10 cellular contexts compared by ENCODE assay signal in the genomic region with DNA sequence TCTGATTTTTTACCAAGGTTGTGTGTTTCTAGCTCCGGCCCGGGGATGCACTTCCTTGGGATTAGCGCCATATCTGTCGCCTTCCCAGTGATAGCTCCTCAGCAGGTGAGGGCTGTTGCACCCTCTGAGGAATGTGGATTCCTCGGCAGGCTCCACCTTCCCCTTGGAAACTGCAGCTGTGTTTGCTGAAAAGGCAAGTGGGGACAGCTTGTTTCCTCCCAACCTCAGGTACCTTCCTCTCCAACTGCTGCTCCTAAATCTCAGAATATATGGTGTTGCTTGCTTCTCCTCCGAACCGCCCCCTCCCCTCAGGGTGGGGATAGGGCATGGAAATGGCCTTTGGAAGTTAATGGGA. TPM values are rescaled to one million over a fixed set of nuclear protein-coding genes. Genes with fewer than 3 reads are reported as not detected.
DNase-seq lines count a peak whose midpoint lies in the region; ATAC-seq, FAIRE-seq and TF ChIP-seq lines count a peak whose summit lies in the region.
"Had no signal": no experiment of that assay in that cellular context is flagged by ENCODE, and none has a peak within 500 bp of the region (broad histone marks: within the 10 kb centered on the region; RNA-seq: fewer than 3 reads in every experiment).

No MANE protein-coding gene starts in this region.

- H3K4me1 ChIP-seq in Caco-2 (peaks cover 40% of the 10 kb centered on the region), IMR-90 (ENCODE audit: control insufficient read depth, insufficient read depth, low read length) (peaks cover 3% of the 10 kb centered on the region; the same call in 1 of the 2 replicates), H1 (replicated peaks in 1 of 4; ENCODE audit: control insufficient read depth in 3 of 4, insufficient read depth in 4 of 4, low read length in 3 of 4) (peaks cover 0 to 10% (median 2%) of the 10 kb centered on the region in 4 experiments; a peak in 6 of 7 replicates)

- H3K9me3 Mint-ChIP-seq in Caco-2 (ENCODE audit: unreplicated experiment), result no peaks in the 10 kb centered on the region
- H3K9me3 Mint-ChIP-seq in naive thymus-derived CD8-positive, alpha-beta T cell, result no peaks in the 10 kb centered on the region

- H3K27me3 ChIP-seq in Caco-2 (replicated peaks; ENCODE audit: control insufficient read depth, insufficient read depth, low read length) (no peaks in the 10 kb centered on the region), IMR-90 (ENCODE audit: control insufficient read depth, insufficient read depth, low read length) (peaks cover 20% of the 10 kb centered on the region), H1 (replicated peaks in 1 of 4; ENCODE audit: control insufficient read depth in 3 of 4, extremely low read depth in 1 of 4, insufficient read depth in 3 of 4, low read length in 3 of 4) (peaks cover 4 to 27% (median 17%) of the 10 kb centered on the region in 4 experiments; a peak in 6 of 7 replicates)

- no peak overlapping the region for H3K27ac ChIP-seq in IMR-90 (ENCODE audit: insufficient read depth, low read length)
- H3K27ac ChIP-seq in H1 (ENCODE audit: low read depth, low read length), result no peak overlapping the region; the same call in 1 of the 2 replicates

- no peak overlapping the region for H4K5ac ChIP-seq in IMR-90 (ENCODE audit: low read depth, low read length)
- H4K5ac ChIP-seq in H1 (ENCODE audit: insufficient read length, low read depth, low read length), result no peak overlapping the region

- peaks cover 22% of the 10 kb centered on the region; the same call in 1 of the 2 replicates for H3K23me2 ChIP-seq in H1 (ENCODE audit: low read depth, low read length)

- CTCF ChIA-PET in Caco-2 (lab: Charles Lee) (interaction anchor here (1.1 kb wide), 1 partner anchor 57 kb away, joined by 3 read pairs; no protein-coding TSS in a partner anchor), IMR-90 (lab: Yijun Ruan, JAX) (no interaction called here), H1 (lab: Charles Lee; ENCODE audit: partially characterized antibody) (interaction anchor here (0.9 to 1.6 kb wide), 2 partner anchors 17 to 57 kb away, joined by 3 to 8 read pairs; no protein-coding TSS in a partner anchor), GM10248 (lab: Yijun Ruan, JAX) (interaction anchor here (1.0 to 1.4 kb wide), 6 partner anchors 8 to 66 kb away, joined by 3 to 5 read pairs (median 4); no protein-coding TSS in a partner anchor)

- H3K79me2 ChIP-seq in H1 (ENCODE audit: control insufficient read depth in 1 of 2, insufficient read depth in 2 of 2, low read length in 2 of 2), result no peaks in the 10 kb centered on the region

- no peak for TF ChIP-seq RAD21 in IMR-90 (IDR thresholded peaks at IDR 0.05; ENCODE audit: low read length)
- peak; percentile 3; a peak in 1 of 4 replicates for TF ChIP-seq RAD21 in H1 (IDR thresholded peaks at IDR 0.05 in 1 of 2, conservative IDR thresholded peaks at IDR 0.05 in 1 of 2; ENCODE audit: low read depth in 2 of 2, low read length in 2 of 2)

- H4K20me1 ChIP-seq in IMR-90 (ENCODE audit: insufficient read depth, low read length) (no peaks in the 10 kb centered on the region), H1 (replicated peaks in 1 of 2; ENCODE audit: control insufficient read depth in 1 of 2, insufficient read depth in 2 of 2, low read length in 2 of 2) (no peaks in the 10 kb centered on the region)

- H2BK5ac ChIP-seq in IMR-90 (ENCODE audit: low read depth, low read length, poor library complexity, severe bottlenecking), result no peak overlapping the region
- H2BK5ac ChIP-seq in H1 (ENCODE audit: low read depth, low read length), result peak overlapping the region; percentile 61; the same call in 1 of the 2 replicates

- H3K56ac ChIP-seq in IMR-90 (ENCODE audit: extremely low read depth, insufficient read depth, low read length) (no peak overlapping the region), H1 (replicated peaks; ENCODE audit: insufficient read length, low read depth, low read length) (no peak overlapping the region)

- H3K4me3 Mint-ChIP-seq in Caco-2 (ENCODE audit: unreplicated experiment), result peak overlapping the region; percentile 82
- peak overlapping the region; percentile 75 to 89 (median 83) for H3K4me3 Mint-ChIP-seq in naive thymus-derived CD8-positive, alpha-beta T cell

- H2BK20ac ChIP-seq in IMR-90 (ENCODE audit: low read depth, low read length) (no peak overlapping the region), H1 (ENCODE audit: low read length) (no peak overlapping the region)

- DNase-seq in Caco-2, result peak; percentile 77 to 86
- DNase-seq in IMR-90, result no peak
- peak; percentile 59 to 67 for DNase-seq in H1 (ENCODE audit: low read depth in 1 of 2, low spot score in 2 of 2)
- DNase-seq in naive thymus-derived CD8-positive, alpha-beta T cell, result no peak
- DNase-seq in stimulated activated CD4-positive, alpha-beta T cell treated with anti-CD3 and anti-CD28 coated beads, Interleukin-1b, Interleukin-23, amount 100 ng/mL, for 48 hours, result no peak
- no peak for DNase-seq in dedifferentiated amniotic fluid mesenchymal stem cell (ENCODE audit: extremely low spot score)
- DNase-seq in GM10248 (ENCODE audit: extremely low spot score), result no peak
- DNase-seq: Kasumi-1 had no signal

- no peak overlapping the region for H2BK15ac ChIP-seq in IMR-90 (ENCODE audit: low read depth, low read length)
- H2BK15ac ChIP-seq in H1 (ENCODE audit: low read length), result peak overlapping the region; percentile 53; the same call in 1 of the 2 replicates

- peak in 1 of 2 experiments; percentile 47; a peak in 1 of 3 replicates for TF ChIP-seq EP300 in H1 (IDR thresholded peaks at IDR 0.05; ENCODE audit: borderline replicate concordance in 1 of 2, low read depth in 2 of 2, low read length in 2 of 2)

- intact Hi-C loops in Caco-2 (cut with micrococcal nuclease; ENCODE audit: unreplicated experiment), result loop anchor here (1.0 kb wide), 3 partner anchors 17 to 188 kb away; a partner anchor contains a TSS
- intact Hi-C loops in IMR-90 (cut with micrococcal nuclease), result no loop called here

- H3K9ac ChIP-seq in IMR-90 (ENCODE audit: low read depth, low read length) (no peak overlapping the region), H1 (replicated peaks in 1 of 4; ENCODE audit: extremely low read depth in 1 of 4, low read depth in 3 of 4, low read length in 3 of 4) (peak overlapping the region in 1 of 4 experiments; percentile 55; a peak in 5 of 7 replicates)

- in situ Hi-C loops in IMR-90 (cut with MboI; ENCODE audit: low sequenced_read_pairs), result no loop called here

- no TSS peak for BruUV-seq in Caco-2 (replicated peaks; lab: Mats Ljungman, UMichigan)
- BruUV-seq in IMR-90 (replicated peaks; lab: Mats Ljungman, UMichigan), result no TSS peak

- WGBS in IMR-90 (ENCODE audit: extremely low coverage in 2 of 2, insufficient read length in 1 of 2), 2 experiments, result no CpG with 5 or more reads among the region's 7 CpGs
- WGBS in H1 (ENCODE audit: extremely low coverage in 1 of 2, insufficient coverage in 1 of 2, insufficient read length in 1 of 2, insufficient replicate concordance in 2 of 2, low coverage in 1 of 2, low lambda C conversion rate in 2 of 2, missing lambda C conversion rate in 1 of 2), 2 experiments, result 3% methylated on average over 7 of the region's 7 CpGs; no CpG with 5 or more reads in 1 of the 2 experiments

- peaks cover 25% of the 10 kb centered on the region for H3K4me1 Mint-ChIP-seq in Caco-2 (ENCODE audit: low read depth, unreplicated experiment)
- H3K4me1 Mint-ChIP-seq in naive thymus-derived CD8-positive, alpha-beta T cell, result peaks cover 14 to 30% (median 23%) of the 10 kb centered on the region in 4 donors

- peak overlapping the region; percentile 80 for H3K27ac Mint-ChIP-seq in Caco-2 (ENCODE audit: unreplicated experiment)
- peak overlapping the region in 4 of 10 donors; percentile 14 to 72 (median 40) for H3K27ac Mint-ChIP-seq in naive thymus-derived CD8-positive, alpha-beta T cell

- no peak overlapping the region for H3K4ac ChIP-seq in IMR-90 (ENCODE audit: low read depth, low read length)
- H3K4ac ChIP-seq in H1 (replicated peaks; ENCODE audit: insufficient read length, low read depth, low read length), result no peak overlapping the region

- TF ChIP-seq POLR2A in IMR-90 (IDR thresholded peaks at IDR 0.05; ENCODE audit: low read depth, low read length) (no peak), H1 (IDR thresholded peaks at IDR 0.05; ENCODE audit: control extremely low read depth in 1 of 2, low read depth in 2 of 2, low read length in 2 of 2) (peak in 1 of 2 experiments; percentile 69; a peak in 2 of 3 replicates)

- H2BK12ac ChIP-seq in H1 (ENCODE audit: low read depth, low read length), result no peak overlapping the region

- H3K9me3 ChIP-seq in Caco-2 (no peaks in the 10 kb centered on the region), IMR-90 (ENCODE audit: control insufficient read depth, insufficient read depth, low read length) (no peaks in the 10 kb centered on the region), H1 (ENCODE audit: insufficient read depth in 2 of 2, low read depth in 1 of 2, low read length in 1 of 2) (no peaks in the 10 kb centered on the region)

- dilution Hi-C loops in IMR-90 (cut with HindIII; ENCODE audit: low sequenced_read_pairs, unreplicated experiment), result no loop called here

- H3K14ac ChIP-seq in IMR-90 (replicated peaks; ENCODE audit: low read depth, low read length) (no peak overlapping the region), H1 (ENCODE audit: insufficient read length) (no peak overlapping the region)

- H4K8ac ChIP-seq in IMR-90 (ENCODE audit: low read depth in 2 of 2, low read length in 2 of 2), result no peak overlapping the region
- no peak overlapping the region for H4K8ac ChIP-seq in H1 (ENCODE audit: extremely low read depth, insufficient read depth, low read length)

- no peak overlapping the region for H3K18ac ChIP-seq in IMR-90 (ENCODE audit: low read depth, low read length)
- peak overlapping the region; percentile 51; the same call in 1 of the 2 replicates for H3K18ac ChIP-seq in H1 (ENCODE audit: extremely low read depth, low read length)

- H2AK5ac ChIP-seq in IMR-90 (ENCODE audit: low read depth, low read length), result no peak overlapping the region
- no peak overlapping the region for H2AK5ac ChIP-seq in H1 (ENCODE audit: low read depth, low read length)

- H3K36me3 ChIP-seq in Caco-2 (ENCODE audit: control insufficient read depth, insufficient read depth, low read length) (no peaks in the 10 kb centered on the region; the same call in 1 of the 2 replicates), IMR-90 (ENCODE audit: control insufficient read depth, insufficient read depth, low read length) (no peaks in the 10 kb centered on the region), H1 (ENCODE audit: control insufficient read depth in 2 of 4, insufficient read depth in 4 of 4, low read length in 3 of 4) (no peaks in the 10 kb centered on the region)

- no peak overlapping the region for H2AK9ac ChIP-seq in IMR-90 (replicated peaks; ENCODE audit: low read depth, low read length, poor library complexity)

- H3K23ac ChIP-seq in IMR-90 (ENCODE audit: low read depth, low read length) (no peak overlapping the region), H1 (ENCODE audit: insufficient read length) (no peak overlapping the region)

- H3K4me2 ChIP-seq in IMR-90 (ENCODE audit: low read depth, low read length), result peak overlapping the region; percentile 94
- H3K4me2 ChIP-seq in H1 (ENCODE audit: insufficient read depth in 1 of 2, low read depth in 2 of 2, low read length in 2 of 2), result peak overlapping the region; percentile 90 to 96

- no peak overlapping the region for H4K91ac ChIP-seq in IMR-90 (ENCODE audit: insufficient read depth, low read depth, low read length)
- H4K91ac ChIP-seq in H1 (replicated peaks; ENCODE audit: insufficient read length, low read length), result no peak overlapping the region

- H2AFZ ChIP-seq in IMR-90 (replicated peaks; ENCODE audit: low read length, poor library complexity), result no peak overlapping the region
- H2AFZ ChIP-seq in H1 (ENCODE audit: low read length), result peak overlapping the region; percentile 79

- no peak overlapping the region for H2BK120ac ChIP-seq in IMR-90 (ENCODE audit: low read depth, low read length)
- no peak overlapping the region for H2BK120ac ChIP-seq in H1 (replicated peaks; ENCODE audit: low read depth, low read length)

- no peaks in the 10 kb centered on the region for H3K27me3 Mint-ChIP-seq in Caco-2 (ENCODE audit: insufficient read depth, unreplicated experiment)
- peaks cover 29 to 76% (median 49%) of the 10 kb centered on the region in 5 donors for H3K27me3 Mint-ChIP-seq in naive thymus-derived CD8-positive, alpha-beta T cell

- POLR2A ChIA-PET in Caco-2 (lab: Charles Lee) (interaction anchor here (0.6 to 0.9 kb wide), 5 partner anchors 8 to 186 kb away, joined by 3 to 8 read pairs (median 3); no protein-coding TSS in a partner anchor), IMR-90 (lab: Charles Lee; ENCODE audit: unreplicated experiment) (no interaction called here), H1 (lab: Charles Lee; ENCODE audit: partially characterized antibody) (interaction anchor here (0.9 to 1.4 kb wide), 7 partner anchors 47 to 77 kb away, joined by 3 to 5 read pairs (median 3); no protein-coding TSS in a partner anchor), GM10248 (lab: Yijun Ruan, JAX) (interaction anchor here (0.5 to 1.1 kb wide), 3 partner anchors 11 to 946 kb away, joined by 3 to 4 read pairs (median 4); no protein-coding TSS in a partner anchor)
- POLR2A ChIA-PET in naive thymus-derived CD8-positive, alpha-beta T cell (lab: Charles Lee), result interaction anchor here (0.6 kb wide), 1 partner anchor 1459 kb away, joined by 5 read pairs; no protein-coding TSS in a partner anchor

- TF ChIP-seq CTCF in Caco-2 (IDR thresholded peaks at IDR 0.05; ENCODE audit: insufficient read depth in 1 of 2, low read depth in 1 of 2, low read length in 1 of 2, severe bottlenecking in 1 of 2, unreplicated experiment in 1 of 2) (no peak), IMR-90 (conservative IDR thresholded peaks at IDR 0.05; ENCODE audit: low read depth, low read length) (no peak), H1 (IDR thresholded peaks at IDR 0.05; ENCODE audit: control extremely low read depth in 1 of 3, insufficient read depth in 1 of 3, low read depth in 1 of 3, low read length in 3 of 3) (no peak), GM10248 (IDR thresholded peaks at IDR 0.05; ENCODE audit: control extremely low read depth, extremely low read depth, low read depth, missing control alignments) (no peak)

- H3K79me1 ChIP-seq in IMR-90 (ENCODE audit: low read depth in 1 of 2, low read length in 2 of 2) (no peaks in the 10 kb centered on the region), H1 (ENCODE audit: low read depth, low read length) (no peaks in the 10 kb centered on the region)

- H3K36me3 Mint-ChIP-seq in Caco-2 (ENCODE audit: insufficient read depth, unreplicated experiment), result peaks cover 38% of the 10 kb centered on the region
- no peaks in the 10 kb centered on the region for H3K36me3 Mint-ChIP-seq in naive thymus-derived CD8-positive, alpha-beta T cell

- ATAC-seq in IMR-90 (ENCODE audit: low read depth) (no peak), GM21619 (IDR thresholded peaks at IDR 0.05; ENCODE audit: unreplicated experiment) (no peak)
- no peak for ATAC-seq in naive thymus-derived CD8-positive, alpha-beta T cell

- no peak for FAIRE-seq in H1 (lab: Jason Lieb, UNC)
- FAIRE-seq: islet of Langerhans had no signal

- H3K4me3 ChIP-seq in Caco-2 (ENCODE audit: low read depth, low read length), result peak overlapping the region; percentile 69
- H3K4me3 ChIP-seq in IMR-90 (ENCODE audit: insufficient read depth, low read depth, low read length), result peak overlapping the region; percentile 90
- H3K4me3 ChIP-seq in H1 (ENCODE audit: extremely low read depth in 1 of 4, insufficient read depth in 2 of 4, low read depth in 3 of 4, low read length in 4 of 4), result peak overlapping the region; percentile 50 to 69 (median 65)

- H3K9me1 ChIP-seq in IMR-90 (ENCODE audit: insufficient read depth, low read length), result no peaks in the 10 kb centered on the region

RNA-seq across cellular contexts. Expression of a gene that starts 1.3 kb away (rescaled TPM):
- 43.3 and 53.1 TPM in 2 replicates for total RNA-seq in Caco-2 (2022)
- total RNA-seq in IMR-90 (2012; rRNA removed), result 3.9 and 4.1 TPM in 2 replicates
- 1.7 and 2.2 TPM in 2 replicates for polyA plus RNA-seq in IMR-90 (2012; rRNA removed)
- 1.2 and 1.7 TPM in 2 replicates for polyA plus RNA-seq in IMR-90 (2012; cell fraction: cytosol; rRNA removed)
- 0.72 and 2.0 TPM in 2 replicates for polyA plus RNA-seq in IMR-90 (2012; cell fraction: nucleus; rRNA removed; ENCODE audit: low replicate concordance)
- total RNA-seq in H1 (2021; fragmentation: NEBNext Ultra II Directional; extraction: Animal tissue kit (Norgen Biotek cat#: 25700)), result 10.3 and 11.7 TPM in 2 replicates
- polyA plus RNA-seq in H1 (2011; rRNA removed), result 2.9 and 4.7 TPM in 2 replicates
- polyA plus RNA-seq in H1 (2011; cell fraction: cytosol; rRNA removed), result 3.6 TPM
- polyA plus RNA-seq in H1 (2011; cell fraction: nucleus; rRNA removed), result 2.1 TPM
- polyA plus RNA-seq in H1 (2012, experiment 1 of 2), result 4.4 to 8.8 TPM (median 5.0 TPM) in 4 replicates
- 0.42 TPM for polyA plus RNA-seq in H1 (2012, experiment 2 of 2)
- polyA plus RNA-seq in H1 (2013, experiment 1 of 2), result 7.4 TPM
- 9.3 TPM for polyA plus RNA-seq in H1 (2013, experiment 2 of 2)
- polyA minus RNA-seq in H1 (2011; rRNA and poly(A)+ RNA removed), result 9.2 and 9.3 TPM in 2 replicates
- 4.0 TPM for polyA minus RNA-seq in H1 (2011; cell fraction: cytosol; rRNA and poly(A)+ RNA removed)
- polyA minus RNA-seq in H1 (2011; cell fraction: nucleus; rRNA and poly(A)+ RNA removed), result 4.2 TPM
- not detected for total RNA-seq in naive thymus-derived CD8-positive, alpha-beta T cell
- not detected for polyA plus RNA-seq in naive thymus-derived CD8-positive, alpha-beta T cell

Comparison
In these comparisons a context has a peak if more than half of its experiments do, and no peak if none do; other contexts are left out.
1. DNase-seq: peak in Caco-2 (2 of 2) and H1 (2 of 2); none in IMR-90 (single experiment), naive thymus-derived CD8-positive, alpha-beta T cell (0 of 10), stimulated activated CD4-positive, alpha-beta T cell treated with anti-CD3 and anti-CD28 coated beads, Interleukin-1b, Interleukin-23, amount 100 ng/mL, for 48 hours (single experiment), dedifferentiated amniotic fluid mesenchymal stem cell (single experiment) and GM10248 (single experiment).
2. Peak in every context shown above with its lines, with median percentiles within 50 percentile points of each other: H3K4me3 ChIP-seq.